In genomic region chr5:119385136-119386128, GRCh38 we compare ENCODE assay signal across 11 cellular contexts. TPM values are rescaled to one million over a fixed set of nuclear protein-coding genes. Genes with fewer than 3 reads are reported as not detected.
DNase-seq lines count a peak whose midpoint lies in the region; ATAC-seq, FAIRE-seq and TF ChIP-seq lines count a peak whose summit lies in the region.
"Had no signal": no experiment of that assay in that cellular context is flagged by ENCODE, and none has a peak within 500 bp of the region (broad histone marks: within the 10 kb centered on the region; RNA-seq: fewer than 3 reads in every experiment).

No MANE protein-coding gene starts in this region.

- H3K27me3 ChIP-seq in right cardiac atrium (ENCODE audit: control insufficient read depth, insufficient read depth) = no peaks in the 10 kb centered on the region
- H3K27me3 ChIP-seq in GM12878 (replicated peaks in 1 of 2; ENCODE audit: control insufficient read depth in 2 of 2, insufficient read depth in 2 of 2, low read length in 1 of 2) = no peaks in the 10 kb centered on the region
- H3K27me3 ChIP-seq in uterus = no peaks in the 10 kb centered on the region

- in situ Hi-C loops in GM12878 (cut with MboI) = no loop called here

- intact Hi-C loops in left ventricle myocardium superior (cut with micrococcal nuclease) = no loop called here
- intact Hi-C loops in right cardiac atrium (cut with DNase I) = no loop called here
- intact Hi-C loops in GM12878 (cut with micrococcal nuclease; ENCODE audit: unreplicated experiment) = no loop called here
- intact Hi-C loops in uterus (cut with DNase I; ENCODE audit: low total_unique reads) = no loop called here

- DNase-seq in left ventricle myocardium superior = no peak
- no peak for DNase-seq in right cardiac atrium
- no peak for DNase-seq in GM12878 (ENCODE audit: low read depth, low spot score)
- no peak for DNase-seq in uterus
- DNase-seq in DMS153 treated with DMSO at 0.1 percent for 48 hours (lab: John Stamatoyannopoulos, UW; ENCODE audit: unreplicated experiment) = no peak
- DNase-seq in NCI-H748 treated with DMSO at 0.1 percent for 48 hours (lab: John Stamatoyannopoulos, UW) = no peak
- DNase-seq in NCI-H1436 treated with DMSO at 0.1 percent for 48 hours (lab: John Stamatoyannopoulos, UW) = no peak
- DNase-seq: Kasumi-1 had no signal

- FAIRE-seq in GM12878 (lab: Jason Lieb, UNC) = no peak

- H3K4me3 ChIP-seq in right cardiac atrium (ENCODE audit: low read length) (no peak overlapping the region), GM12878 (peak overlapping the region; percentile 38; the same call in 1 of the 2 replicates), uterus (no peak overlapping the region)

- H3K27ac ChIP-seq in right cardiac atrium (ENCODE audit: low read length) (no peak overlapping the region), GM12878 (ENCODE audit: control insufficient read depth, insufficient read depth) (peak overlapping the region; percentile 34), uterus (peak overlapping the region; percentile 31 to 37)
- H3K27ac ChIP-seq: C4-2B had no signal

- ATAC-seq in left ventricle myocardium superior = peak; percentile 49
- ATAC-seq in right cardiac atrium = no peak
- ATAC-seq in HG03139 (IDR thresholded peaks at IDR 0.05; ENCODE audit: unreplicated experiment) = peak; percentile 40
- peak; percentile 46 for ATAC-seq in GM12878
- ATAC-seq: left lobe of liver had no signal

- CTCF ChIA-PET in GM12878 (lab: Yijun Ruan, JAX) = interaction anchor here (0.6 to 2.2 kb wide), 14 partner anchors 11 to 398 kb away, joined by 3 to 9 read pairs (median 4); partner anchors contain the start of gene DTWD2

- H3K9ac ChIP-seq in GM12878 (ENCODE audit: control insufficient read depth, insufficient read depth, low read length) = no peak overlapping the region

- TF ChIP-seq CTCF in GM12878 (IDR thresholded peaks at IDR 0.05 in 2 of 3, conservative IDR thresholded peaks at IDR 0.05 in 1 of 3; ENCODE audit: control insufficient read depth in 2 of 3, extremely low read depth in 1 of 3, insufficient read depth in 1 of 3, low read depth in 3 of 3, low read length in 3 of 3) (no peak), uterus (IDR thresholded peaks at IDR 0.05) (no peak)

- peaks cover 4% of the 10 kb centered on the region; the same call in 1 of the 2 replicates for H4K20me1 ChIP-seq in GM12878 (ENCODE audit: control insufficient read depth, insufficient read depth)

- SMC1A ChIA-PET in GM12878 (lab: Charles Lee; ENCODE audit: uncharacterized antibody, unreplicated experiment) = interaction anchor here (0.7 to 2.8 kb wide), 16 partner anchors 7 to 165 kb away, joined by 3 to 41 read pairs (median 5); partner anchors contain the start of gene TNFAIP8

- BruUV-seq in GM12878 (replicated peaks; lab: Mats Ljungman, UMichigan) = no TSS peak

- POLR2A ChIA-PET in GM12878 (lab: Charles Lee) = interaction anchor here (0.6 to 1.6 kb wide), 5 partner anchors 9 to 48 kb away, joined by 3 to 4 read pairs (median 3); partner anchors contain the start of gene TNFAIP8

- H3K9me3 ChIP-seq in right cardiac atrium (ENCODE audit: control insufficient read depth, low read length) = no peaks in the 10 kb centered on the region
- H3K9me3 ChIP-seq in GM12878 (replicated peaks; ENCODE audit: control insufficient read depth, insufficient read depth, low read length) = no peaks in the 10 kb centered on the region
- H3K9me3 ChIP-seq in uterus = no peaks in the 10 kb centered on the region

- 87% methylated on average over 6 of the region's 6 CpGs for WGBS in right cardiac atrium
- 50% methylated on average over 6 of the region's 6 CpGs for WGBS in GM12878 (ENCODE audit: insufficient coverage, insufficient replicate concordance, low lambda C conversion rate, missing lambda C conversion rate)

- peak overlapping the region; percentile 45 for H3K4me2 ChIP-seq in GM12878 (ENCODE audit: control insufficient read depth, insufficient read depth)

- no peak for TF ChIP-seq RAD21 in GM12878 (IDR thresholded peaks at IDR 0.05; ENCODE audit: insufficient read depth, low read depth, low read length)

- H3K4me1 ChIP-seq in right cardiac atrium (ENCODE audit: control insufficient read depth, insufficient read depth, low read length) = peaks cover 3% of the 10 kb centered on the region
- H3K4me1 ChIP-seq in GM12878 (ENCODE audit: control insufficient read depth, insufficient read depth, low read length) = peaks cover 40% of the 10 kb centered on the region
- H3K4me1 ChIP-seq in uterus = no peaks in the 10 kb centered on the region

- TF ChIP-seq POLR2A in GM12878 (IDR thresholded peaks at IDR 0.05; ENCODE audit: low read depth, low read length) (no peak), uterus (IDR thresholded peaks at IDR 0.05) (no peak)

- no peak overlapping the region for H2AFZ ChIP-seq in GM12878 (ENCODE audit: control insufficient read depth, low read depth, low read length)

- peaks cover 100% of the 10 kb centered on the region for H3K79me2 ChIP-seq in GM12878 (ENCODE audit: control insufficient read depth, insufficient read depth, low read length)

- RAD21 ChIA-PET in GM12878 (lab: Charles Lee; ENCODE audit: unreplicated experiment) = interaction anchor here (1.0 to 1.9 kb wide), 8 partner anchors 10 to 70 kb away, joined by 3 to 7 read pairs (median 4); no protein-coding TSS in a partner anchor

- peaks cover 0 to 21% of the 10 kb centered on the region in 2 experiments; a peak in 3 of 4 replicates for H3K36me3 ChIP-seq in GM12878 (ENCODE audit: control insufficient read depth in 2 of 2, insufficient read depth in 2 of 2, low read length in 1 of 2)
- H3K36me3 ChIP-seq in uterus = no peaks in the 10 kb centered on the region

- no peak for TF ChIP-seq EP300 in GM12878 (IDR thresholded peaks at IDR 0.05; ENCODE audit: borderline replicate concordance in 1 of 2, control insufficient read depth in 1 of 2, low read depth in 2 of 2, low read length in 2 of 2)

TF ChIP-seq in GM12878, 131 proteins besides CTCF, POLR2A, EP300 and RAD21:
- TF ChIP-seq FOXM1 (IDR thresholded peaks at IDR 0.05; ENCODE audit: low read depth, low read length) (0 out of 2 replicates have a peak, but pooled peaks have one; percentile 19), EED (IDR thresholded peaks at IDR 0.05; ENCODE audit: low read depth) (0 out of 2 replicates have a peak, but pooled peaks have one; percentile 22), NR2F1 (conservative IDR thresholded peaks at IDR 0.05) (peak; percentile 64), RUNX3 (IDR thresholded peaks at IDR 0.05; ENCODE audit: low read length) (peak; percentile 39; the same call in 1 of the 2 replicates)
- TF ChIP-seq, protein P1, sequence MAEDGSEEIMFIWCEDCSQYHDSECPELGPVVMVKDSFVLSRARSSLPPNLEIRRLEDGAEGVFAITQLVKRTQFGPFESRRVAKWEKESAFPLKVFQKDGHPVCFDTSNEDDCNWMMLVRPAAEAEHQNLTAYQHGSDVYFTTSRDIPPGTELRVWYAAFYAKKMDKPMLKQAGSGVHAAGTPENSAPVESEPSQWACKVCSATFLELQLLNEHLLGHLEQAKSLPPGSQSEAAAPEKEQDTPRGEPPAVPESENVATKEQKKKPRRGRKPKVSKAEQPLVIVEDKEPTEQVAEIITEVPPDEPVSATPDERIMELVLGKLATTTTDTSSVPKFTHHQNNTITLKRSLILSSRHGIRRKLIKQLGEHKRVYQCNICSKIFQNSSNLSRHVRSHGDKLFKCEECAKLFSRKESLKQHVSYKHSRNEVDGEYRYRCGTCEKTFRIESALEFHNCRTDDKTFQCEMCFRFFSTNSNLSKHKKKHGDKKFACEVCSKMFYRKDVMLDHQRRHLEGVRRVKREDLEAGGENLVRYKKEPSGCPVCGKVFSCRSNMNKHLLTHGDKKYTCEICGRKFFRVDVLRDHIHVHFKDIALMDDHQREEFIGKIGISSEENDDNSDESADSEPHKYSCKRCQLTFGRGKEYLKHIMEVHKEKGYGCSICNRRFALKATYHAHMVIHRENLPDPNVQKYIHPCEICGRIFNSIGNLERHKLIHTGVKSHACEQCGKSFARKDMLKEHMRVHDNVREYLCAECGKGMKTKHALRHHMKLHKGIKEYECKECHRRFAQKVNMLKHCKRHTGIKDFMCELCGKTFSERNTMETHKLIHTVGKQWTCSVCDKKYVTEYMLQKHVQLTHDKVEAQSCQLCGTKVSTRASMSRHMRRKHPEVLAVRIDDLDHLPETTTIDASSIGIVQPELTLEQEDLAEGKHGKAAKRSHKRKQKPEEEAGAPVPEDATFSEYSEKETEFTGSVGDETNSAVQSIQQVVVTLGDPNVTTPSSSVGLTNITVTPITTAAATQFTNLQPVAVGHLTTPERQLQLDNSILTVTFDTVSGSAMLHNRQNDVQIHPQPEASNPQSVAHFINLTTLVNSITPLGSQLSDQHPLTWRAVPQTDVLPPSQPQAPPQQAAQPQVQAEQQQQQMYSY (CRISPR knock-in tag; IDR thresholded peaks at IDR 0.05) = no peak

RNA-seq across cellular contexts. Expression of gene TNFAIP8, which starts 29.6 kb away (rescaled TPM):
- total RNA-seq in left ventricle myocardium superior (16.3 TPM), right cardiac atrium (1 to 10 TPM; 4.1 to 5.9 (median 4.5) TPM), GM12878 (2014; rRNA removed) (140 and 157 TPM in 2 replicates), GM12878 (2014; rRNA removed; fragmentation: Illumina TruSeq; extraction: Trizol) (178 and 183 TPM in 2 replicates), GM12878 (2021) (116 and 124 TPM in 2 replicates), uterus (10 to 100 TPM in 3 of 4 donors, 1 to 10 TPM in 1; 2.0 to 42.7 (median 15.5) TPM)
- polyA plus RNA-seq in right cardiac atrium (2.7 TPM), GM12878 (2011; rRNA removed) (169 and 264 TPM in 2 replicates), GM12878 (2014; fragmentation: Illumina TruSeq; extraction: Trizol) (180 and 219 TPM in 2 replicates), GM12878 (2014; fragmentation: Nextera tagmentation; extraction: Ambion mirVana) (100 to 1,000 TPM; 217 to 324 TPM), GM12878 (2014; rRNA removed) (108 and 144 TPM in 2 replicates), GM12878 (2016; fragmentation: Nextera tagmentation; extraction: Ambion mirVana) (100 to 1,000 TPM; 177 to 181 TPM)
- 75.1 and 80.9 TPM in 2 replicates for total RNA-seq in GM12878 (2013; cell fraction: nucleolus; rRNA removed)
- 51.5 TPM for polyA plus RNA-seq in GM12878 (2011; ENCODE audit: low read depth)
- 66.2 and 70.2 TPM in 2 replicates for polyA plus RNA-seq in GM12878 (2011; cell fraction: cytosol; rRNA removed)
- 51.6 and 57.2 TPM in 2 replicates for polyA plus RNA-seq in GM12878 (2011; cell fraction: nucleus; rRNA removed)
- 82.6 and 119 TPM in 2 replicates for polyA plus RNA-seq in GM12878 (2012)
- 69.6 and 132 TPM in 2 replicates for polyA minus RNA-seq in GM12878 (2011; rRNA and poly(A)+ RNA removed)
- polyA minus RNA-seq in GM12878 (2011; cell fraction: cytosol; rRNA and poly(A)+ RNA removed) = 56.4 and 60.0 TPM in 2 replicates
- polyA minus RNA-seq in GM12878 (2011; cell fraction: nucleus; rRNA and poly(A)+ RNA removed) = 30.6 and 45.0 TPM in 2 replicates

Comparison
In these comparisons a context has a peak if more than half of its experiments do, and no peak if none do; other contexts are left out.
1. ATAC-seq: peak in left ventricle myocardium superior (single experiment), HG03139 (single experiment) and GM12878 (single experiment); none in right cardiac atrium (0 of 2).